8 cellular contexts compared by ENCODE assay signal in the genomic region with DNA sequence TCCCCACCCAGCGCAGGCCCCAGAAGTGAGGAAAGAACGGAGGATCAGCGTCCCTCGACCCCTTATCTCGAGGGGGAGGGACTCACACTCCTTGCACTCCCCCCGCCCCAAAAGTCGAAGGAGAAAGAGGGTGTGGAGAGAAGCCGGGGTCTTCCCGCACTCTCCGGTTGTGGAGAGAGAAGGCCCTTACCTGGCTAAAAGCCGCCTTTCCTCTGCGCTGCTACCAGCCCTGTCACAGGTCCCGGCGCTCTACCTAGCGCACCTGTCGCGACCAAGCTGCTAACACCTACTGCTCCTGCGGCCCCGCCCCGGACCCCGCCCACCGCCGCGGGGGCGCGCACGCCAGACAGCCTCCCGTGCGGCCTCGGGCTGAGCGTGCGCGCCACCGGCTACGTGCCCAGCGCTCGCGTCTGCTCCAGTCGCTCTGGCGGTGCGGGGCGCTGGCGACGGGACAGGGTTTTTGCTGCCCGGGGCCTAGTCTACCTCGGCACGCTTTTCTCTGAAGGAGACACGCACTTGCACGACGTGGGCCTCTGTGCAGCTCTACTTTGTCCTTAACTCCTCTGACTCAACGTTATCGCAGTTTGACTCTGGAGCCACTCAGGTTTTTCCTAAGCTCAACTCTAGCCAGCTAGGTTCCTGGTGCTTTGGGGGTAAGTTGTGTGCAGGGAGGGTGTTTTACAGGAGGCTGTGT.
DNase-seq lines count a peak whose midpoint lies in the region; TF ChIP-seq lines count a peak whose summit lies in the region.

TSS of gene LIMA1 (minus strand) at position 291 of the 694 bp plus-strand sequence. CDS start 34,769 bp downstream, outside the sequence.

- H3K36me3 ChIP-seq in SK-N-MC (ENCODE audit: insufficient read depth, low read length): no peaks in the 10 kb centered on the region

- peak within 1 kb of the TSS; percentile 86 for H3K27ac Mint-ChIP-seq in activated naive CD4-positive, alpha-beta T cell treated with anti-CD3 and anti-CD28 coated beads, Interleukin-2, amount 10 ng/mL, durations not matched to agents 7 days and 5 days

- no peaks in the 10 kb centered on the region for H3K9me3 Mint-ChIP-seq in activated naive CD4-positive, alpha-beta T cell treated with anti-CD3 and anti-CD28 coated beads, Interleukin-2, amount 10 ng/mL, durations not matched to agents 7 days and 5 days

- peak within 1 kb of the TSS; percentile 95 for H3K9ac ChIP-seq in SK-N-MC (ENCODE audit: insufficient read length)

- H3K4me1 Mint-ChIP-seq in activated naive CD4-positive, alpha-beta T cell treated with anti-CD3 and anti-CD28 coated beads, Interleukin-2, amount 10 ng/mL, durations not matched to agents 7 days and 5 days: peaks cover 26% of the 10 kb centered on the region

- H3K4me3 Mint-ChIP-seq in activated naive CD4-positive, alpha-beta T cell treated with anti-CD3 and anti-CD28 coated beads, Interleukin-2, amount 10 ng/mL, durations not matched to agents 7 days and 5 days: peak within 1 kb of the TSS; percentile 85

- peaks cover 1% of the 10 kb centered on the region for H3K36me3 Mint-ChIP-seq in activated naive CD4-positive, alpha-beta T cell treated with anti-CD3 and anti-CD28 coated beads, Interleukin-2, amount 10 ng/mL, durations not matched to agents 7 days and 5 days

- CTCF ChIA-PET in HEK293T (lab: Yijun Ruan, JAX): interaction anchor here (0.8 to 1.1 kb wide), 3 partner anchors 31 to 171 kb away, joined by 3 read pairs; partner anchors contain the start of gene COX14
- CTCF ChIA-PET in activated naive CD4-positive, alpha-beta T cell treated with anti-CD3 and anti-CD28 coated beads, Interleukin-2, amount 10 ng/mL, durations not matched to agents 7 days and 5 days (lab: Charles Lee): interaction anchor here (0.8 to 1.3 kb wide), 6 partner anchors 13 to 205 kb away, joined by 3 read pairs; no protein-coding TSS in a partner anchor

- POLR2A ChIA-PET in HEK293T (lab: Yijun Ruan, JAX): interaction anchor here (0.6 to 2.4 kb wide), 18 partner anchors 8 to 272 kb away, joined by 3 to 25 read pairs (median 4); partner anchors contain the start of gene COX14

- peak within 1 kb of the TSS; percentile 98 for H3K4me3 ChIP-seq in SK-N-MC

- H3K27me3 Mint-ChIP-seq in activated naive CD4-positive, alpha-beta T cell treated with anti-CD3 and anti-CD28 coated beads, Interleukin-2, amount 10 ng/mL, durations not matched to agents 7 days and 5 days: peaks cover 9% of the 10 kb centered on the region

- peak; percentile 81 for DNase-seq in GDM1 (lab: John Stamatoyannopoulos, UW)
- DNase-seq in HEK293T (ENCODE audit: extremely low spot score): peak; percentile 97
- peak; percentile 83 for DNase-seq in NAMALWA (ENCODE audit: low spot score)
- DNase-seq in SK-N-MC (ENCODE audit: low read depth, low spot score): no peak
- peak; percentile 94 for DNase-seq in activated naive CD4-positive, alpha-beta T cell treated with anti-CD3 and anti-CD28 coated beads, Interleukin-2, amount 10 ng/mL, durations not matched to agents 7 days and 5 days
- DNase-seq in germinal center (ENCODE audit: low spot score): peak; percentile 97
- DNase-seq in nucleus accumbens (lab: John Stamatoyannopoulos, UW): peak; percentile 31 to 92 (median 76)
- peak; percentile 80 for DNase-seq in superior temporal gyrus (ENCODE audit: extremely low spot score)

- H3K27ac ChIP-seq in SK-N-MC: peak within 1 kb of the TSS; percentile 88

- H3K9me3 ChIP-seq in SK-N-MC (ENCODE audit: low read depth, low read length): no peaks in the 10 kb centered on the region

TF ChIP-seq in HEK293T, 16 proteins besides CTCF, POLR2A, EP300 and RAD21:
- no peak for TF ChIP-seq ZNF384 (IDR thresholded peaks at IDR 0.05)
- no peak for TF ChIP-seq FOXA1 (IDR thresholded peaks at IDR 0.05)
- TF ChIP-seq FOXK2 (IDR thresholded peaks at IDR 0.05): no peak
- TF ChIP-seq L3MBTL2 (conservative IDR thresholded peaks at IDR 0.05): peak; percentile 82
TF ChIP-seq in HEK293T: peak in this region for 1.
